13 cellular contexts compared by ENCODE assay signal in genomic region chr21:40753756-40754155, GRCh38.
"Had no signal": no experiment of that assay in that cellular context is flagged by ENCODE, and none has a peak within 500 bp of the region (broad histone marks: within the 10 kb centered on the region; RNA-seq: fewer than 3 reads in every experiment).

No MANE protein-coding gene starts in this region.

- H3K9me3 ChIP-seq: MG63, SK-N-SH had no signal

- H3K27me3 ChIP-seq: MG63 had no signal

- H3K4me3 ChIP-seq: MG63 had no signal

- H3K36me3 ChIP-seq: MG63 had no signal

- DNase-seq: Karpas-422, KG1, MG63, NCI-H1417 treated with DMSO at 0.1 percent for 48 hours, NCI-H1694, NCI-H187 treated with DMSO at 0.1 percent for 48 hours, NCI-H2171 treated with DMSO at 0.1 percent for 48 hours, NCI-H524, NCI-H526 treated with DMSO at 0.1 percent for 48 hours, NCI-H774, SHP77, SK-N-SH, SW 1271 had no signal
